9 cellular contexts compared by ENCODE assay signal in genomic region chr2:63055510-63056308, GRCh38. TPM values are rescaled to one million over a fixed set of nuclear protein-coding genes. Genes with fewer than 3 reads are reported as not detected.
DNase-seq lines count a peak whose midpoint lies in the region; ATAC-seq and TF ChIP-seq lines count a peak whose summit lies in the region.
"Had no signal": no experiment of that assay in that cellular context is flagged by ENCODE, and none has a peak within 500 bp of the region (broad histone marks: within the 10 kb centered on the region; RNA-seq: fewer than 3 reads in every experiment).

No MANE protein-coding gene starts in this region.

- ATAC-seq in GM21526 (IDR thresholded peaks at IDR 0.05; ENCODE audit: low FRiP score, unreplicated experiment) = no peak

- WGBS in thyroid gland, 2 donors = 33 to 35% methylated on average over 38 to 59 of the region's 59 CpGs

- peaks cover 4% of the 10 kb centered on the region for H3K36me3 Mint-ChIP-seq in activated CD4-positive, alpha-beta memory T cell treated with anti-CD3 and anti-CD28 coated beads for 36 hours

- CTCF ChIA-PET in activated CD4-positive, alpha-beta memory T cell treated with anti-CD3 and anti-CD28 coated beads for 36 hours (lab: Charles Lee) = no interaction called here

- peaks cover 2% of the 10 kb centered on the region for H3K9me3 Mint-ChIP-seq in activated CD4-positive, alpha-beta memory T cell treated with anti-CD3 and anti-CD28 coated beads for 36 hours

- H3K4me3 ChIP-seq in iPS-18a (ENCODE audit: low read length) = peak overlapping the region; percentile 51
- peak overlapping the region; percentile 66 for H3K4me3 ChIP-seq in skeletal muscle satellite cell (ENCODE audit: low read length)
- H3K4me3 ChIP-seq in thyroid gland (replicated peaks in 1 of 3) = no peak overlapping the region
- H3K4me3 ChIP-seq: adrenal gland, SJSA1 had no signal

- H3K27ac Mint-ChIP-seq in activated CD4-positive, alpha-beta memory T cell treated with anti-CD3 and anti-CD28 coated beads for 36 hours = no peak overlapping the region

- POLR2A ChIA-PET in activated CD4-positive, alpha-beta memory T cell treated with anti-CD3 and anti-CD28 coated beads for 36 hours (lab: Charles Lee) = no interaction called here

- DNase-seq in GM13976 (ENCODE audit: low spot score) (peak; percentile 41), middle frontal gyrus (ENCODE audit: extremely low spot score, low spot score) (no peak), thyroid gland (no peak)
- peak; percentile 22 for DNase-seq in activated CD4-positive, alpha-beta memory T cell treated with anti-CD3 and anti-CD28 coated beads for 36 hours
- DNase-seq: adrenal gland had no signal

- H3K27me3 ChIP-seq in iPS-18a (ENCODE audit: control insufficient read depth, insufficient read depth, low read length) = peaks cover 100% of the 10 kb centered on the region
- peaks cover 70% of the 10 kb centered on the region for H3K27me3 ChIP-seq in skeletal muscle satellite cell (ENCODE audit: control insufficient read depth, insufficient read depth, low read length)
- peaks cover 72% of the 10 kb centered on the region for H3K27me3 ChIP-seq in thyroid gland
- H3K27me3 ChIP-seq: SJSA1 had no signal

- H3K36me3 ChIP-seq in iPS-18a (ENCODE audit: control insufficient read depth, low read depth, low read length) (no peaks in the 10 kb centered on the region), skeletal muscle satellite cell (ENCODE audit: insufficient read depth, low read length) (no peaks in the 10 kb centered on the region), thyroid gland (no peaks in the 10 kb centered on the region)
- H3K36me3 ChIP-seq: adrenal gland had no signal

- H3K4me1 ChIP-seq in iPS-18a (ENCODE audit: control insufficient read depth, low read depth, low read length) (peaks cover 58% of the 10 kb centered on the region), skeletal muscle satellite cell (ENCODE audit: control insufficient read depth, insufficient read depth, low read length) (peaks cover 31% of the 10 kb centered on the region), thyroid gland (peaks cover 14 to 50% of the 10 kb centered on the region in 2 donors)
- H3K4me1 ChIP-seq: SJSA1 had no signal

- intact Hi-C loops in activated CD4-positive, alpha-beta memory T cell treated with anti-CD3 and anti-CD28 coated beads for 36 hours (cut with micrococcal nuclease) = loop anchor here (1.0 to 5.0 kb wide), 3 partner anchors 7 to 432 kb away; no protein-coding TSS in a partner anchor
- intact Hi-C loops in thyroid gland (cut with DNase I) = no loop called here

- H3K27ac ChIP-seq in iPS-18a (ENCODE audit: low read length) (no peak overlapping the region), thyroid gland (no peak overlapping the region)
- H3K27ac ChIP-seq: adrenal gland, SJSA1 had no signal

- TF ChIP-seq POLR2A in thyroid gland (IDR thresholded peaks at IDR 0.05) = no peak

- H3K9me3 ChIP-seq in iPS-18a (ENCODE audit: control insufficient read depth, low read depth, low read length) (no peaks in the 10 kb centered on the region), skeletal muscle satellite cell (replicated peaks; ENCODE audit: low read length) (peaks cover 2% of the 10 kb centered on the region), thyroid gland (no peaks in the 10 kb centered on the region)
- H3K9me3 ChIP-seq: adrenal gland had no signal

- no peak for TF ChIP-seq CTCF in GM13976 (IDR thresholded peaks at IDR 0.05; ENCODE audit: borderline replicate concordance, control extremely low read depth, extremely low read depth, insufficient read depth, missing control alignments)
- TF ChIP-seq CTCF in thyroid gland (IDR thresholded peaks at IDR 0.05) = no peak

- peak overlapping the region; percentile 85 for H3K4me2 ChIP-seq in skeletal muscle satellite cell (ENCODE audit: low read length)

- H3K4me3 Mint-ChIP-seq in activated CD4-positive, alpha-beta memory T cell treated with anti-CD3 and anti-CD28 coated beads for 36 hours = peak overlapping the region; percentile 13

- in situ Hi-C loops in GM13976 (cut with MboI; ENCODE audit: low sequenced_read_pairs, unreplicated experiment) = no loop called here

- peaks cover 67% of the 10 kb centered on the region for H3K4me1 Mint-ChIP-seq in activated CD4-positive, alpha-beta memory T cell treated with anti-CD3 and anti-CD28 coated beads for 36 hours (ENCODE audit: low read depth)

- H3K9ac ChIP-seq in iPS-18a (ENCODE audit: low read length) = no peak overlapping the region
- H3K9ac ChIP-seq in skeletal muscle satellite cell (ENCODE audit: low read depth, low read length) = no peak overlapping the region

- peaks cover 78% of the 10 kb centered on the region for H3K27me3 Mint-ChIP-seq in activated CD4-positive, alpha-beta memory T cell treated with anti-CD3 and anti-CD28 coated beads for 36 hours

RNA-seq across cellular contexts. Expression of gene OTX1, which starts 5.1 kb away (rescaled TPM):
- total RNA-seq in activated CD4-positive, alpha-beta memory T cell treated with anti-CD3 and anti-CD28 coated beads for 36 hours = not detected
- not detected in 2 replicates for total RNA-seq in skeletal muscle satellite cell (2012; rRNA removed)
- total RNA-seq in thyroid gland = not detected
- total RNA-seq: adrenal gland had no signal

Comparison
In these comparisons a context has a peak if more than half of its experiments do, and no peak if none do; other contexts are left out.
1. DNase-seq: peak in GM13976 (single experiment) and activated CD4-positive, alpha-beta memory T cell treated with anti-CD3 and anti-CD28 coated beads for 36 hours (single experiment); none in middle frontal gyrus (single experiment) and thyroid gland (0 of 2).
2. H3K4me3 ChIP-seq: peak in iPS-18a (single experiment) and skeletal muscle satellite cell (single experiment); none in thyroid gland (0 of 3).